In the genomic region with DNA sequence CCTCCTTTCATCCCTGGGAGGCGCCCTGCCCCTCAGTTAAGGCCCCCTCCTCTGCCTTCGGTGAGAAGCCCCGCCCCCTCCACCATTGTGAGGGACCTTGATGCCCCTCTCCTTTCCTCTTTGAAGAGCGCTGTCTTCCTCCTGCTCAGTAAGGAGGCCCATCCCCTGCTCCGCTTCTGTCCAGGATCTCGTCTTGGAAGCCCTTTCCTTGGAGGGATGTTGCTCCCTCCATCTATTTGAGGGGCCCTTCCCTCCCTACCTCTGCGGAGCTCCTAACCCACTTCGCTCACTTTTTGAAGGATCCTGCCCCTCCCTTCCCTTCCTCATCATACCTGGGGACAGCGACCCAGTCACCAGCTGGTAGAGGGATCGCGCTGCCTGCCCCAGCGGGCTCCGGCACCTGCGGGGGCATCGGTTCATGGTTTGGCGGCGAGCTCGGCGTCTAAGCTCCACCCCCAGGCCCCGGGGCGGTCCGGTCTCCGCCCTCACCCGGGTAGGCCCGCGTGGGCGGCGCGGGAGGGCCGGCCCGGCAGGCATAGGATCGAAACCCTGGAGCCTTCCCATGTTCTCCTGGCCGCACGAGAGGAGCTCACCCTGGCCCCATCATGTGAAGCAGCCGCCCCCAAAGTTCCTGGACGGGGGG, we compare ENCODE assay signal across 1 cellular context.
TF ChIP-seq lines count a peak whose summit lies in the region.

No MANE protein-coding gene starts in this region.

TF ChIP-seq in A549, 52 proteins besides CTCF, POLR2A, EP300 and RAD21:
- no peak for TF ChIP-seq ZFP36 (IDR thresholded peaks at IDR 0.05; ENCODE audit: borderline replicate concordance, partially characterized antibody)
- no peak for TF ChIP-seq MYC (IDR thresholded peaks at IDR 0.05; ENCODE audit: borderline replicate concordance, low read length)
- TF ChIP-seq CBX2 (IDR thresholded peaks at IDR 0.05; ENCODE audit: borderline replicate concordance, low read depth) = no peak
- TF ChIP-seq PBX3 (IDR thresholded peaks at IDR 0.05) = no peak
- TF ChIP-seq NFE2L2 (conservative IDR thresholded peaks at IDR 0.05; ENCODE audit: low read length) = no peak
- no peak for TF ChIP-seq FOSL2 (IDR thresholded peaks at IDR 0.05)
- no peak for TF ChIP-seq FOSL2 (CRISPR knock-in tag; IDR thresholded peaks at IDR 0.05)
- TF ChIP-seq TP53 (CRISPR knock-in tag; IDR thresholded peaks at IDR 0.05) = no peak
- no peak for TF ChIP-seq JUNB (IDR thresholded peaks at IDR 0.05)
- no peak for TF ChIP-seq EHMT2 (IDR thresholded peaks at IDR 0.05; ENCODE audit: low read depth)
- TF ChIP-seq, protein P1, sequence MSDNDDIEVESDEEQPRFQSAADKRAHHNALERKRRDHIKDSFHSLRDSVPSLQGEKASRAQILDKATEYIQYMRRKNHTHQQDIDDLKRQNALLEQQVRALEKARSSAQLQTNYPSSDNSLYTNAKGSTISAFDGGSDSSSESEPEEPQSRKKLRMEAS (IDR thresholded peaks at IDR 0.05) = no peak
- TF ChIP-seq KDM1A (IDR thresholded peaks at IDR 0.05; ENCODE audit: low read depth) = no peak
- no peak for TF ChIP-seq BHLHE40 (IDR thresholded peaks at IDR 0.05; ENCODE audit: low read depth, low read length)
- TF ChIP-seq RNF2 (IDR thresholded peaks at IDR 0.05; ENCODE audit: borderline replicate concordance, low read depth) = no peak
- no peak for TF ChIP-seq RCOR1 (IDR thresholded peaks at IDR 0.05; ENCODE audit: low read depth, low read length)
- no peak for TF ChIP-seq CHD2 (IDR thresholded peaks at IDR 0.05; ENCODE audit: low read length, partially characterized antibody)
- no peak for TF ChIP-seq HOXA7 (CRISPR knock-in tag; IDR thresholded peaks at IDR 0.05)
- no peak for TF ChIP-seq HOXB13 (CRISPR knock-in tag; IDR thresholded peaks at IDR 0.05; ENCODE audit: low read depth)
- no peak for TF ChIP-seq CHD4 (IDR thresholded peaks at IDR 0.05; ENCODE audit: borderline replicate concordance)
